In the genomic region with DNA sequence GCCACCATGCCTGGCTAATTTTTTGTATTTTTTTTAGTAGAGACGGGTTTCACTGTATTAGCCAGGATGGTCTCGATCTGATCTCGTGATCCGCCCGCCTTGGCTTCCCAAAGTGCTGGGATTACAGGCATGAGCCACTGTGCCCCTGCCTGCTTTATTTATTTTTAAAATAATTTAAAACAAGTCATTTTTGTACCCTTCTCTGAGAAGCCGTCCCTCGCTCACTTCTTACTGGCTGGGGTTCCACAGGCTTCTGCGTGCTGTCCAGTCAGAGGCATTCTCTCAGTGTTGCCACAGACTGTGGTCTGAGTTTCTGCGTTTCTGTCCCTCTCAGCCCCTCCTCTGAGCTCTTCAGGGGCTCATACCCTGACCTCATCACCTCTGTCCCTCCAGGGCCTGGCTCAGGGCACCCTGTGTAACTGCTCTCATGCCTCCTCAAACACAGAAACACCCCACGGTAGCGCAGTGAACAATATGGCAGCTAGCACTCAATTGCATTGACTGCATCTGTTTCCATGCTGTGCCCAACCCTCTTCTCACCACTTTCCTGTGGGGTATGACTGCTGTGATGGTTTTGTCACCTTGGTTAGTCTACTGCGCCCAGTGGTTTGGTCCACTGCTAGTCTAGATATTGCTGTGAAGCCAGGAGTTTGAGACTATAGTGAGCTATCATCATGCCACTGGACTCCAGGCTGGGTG, we compare ENCODE assay signal across 29 cellular contexts. TPM values are rescaled to one million over a fixed set of nuclear protein-coding genes. Genes with fewer than 3 reads are reported as not detected.
A peak's percentile ranks its signal among the peaks of the same experiment; 100 is the strongest.
DNase-seq lines count a peak whose midpoint lies in the region; ATAC-seq and TF ChIP-seq lines count a peak whose summit lies in the region.
"Had no signal": no experiment of that assay in that cellular context is flagged by ENCODE, and none has a peak within 500 bp of the region (broad histone marks: within the 10 kb centered on the region; RNA-seq: fewer than 3 reads in every experiment).

No MANE protein-coding gene starts in this region.

- H3K9me3 Mint-ChIP-seq in activated CD4-positive, alpha-beta memory T cell treated with anti-CD3 and anti-CD28 coated beads, Interleukin-2, amount 10 ng/mL, durations not matched to agents 7 days and 5 days, result no peaks in the 10 kb centered on the region
- H3K9me3 Mint-ChIP-seq in activated CD4-positive, alpha-beta memory T cell treated with anti-CD3 and anti-CD28 coated beads for 36 hours, result peaks cover 3% of the 10 kb centered on the region
- H3K9me3 Mint-ChIP-seq: central memory CD8-positive, alpha-beta T cell; stimulated activated memory B cell treated with anti-CD40 and anti-IgM and Interleukin-4, amounts not matched to agents 10 μg/mL and 1 μg/mL and 100 μg/mL, for 72 hours had no signal

- DNase-seq in activated CD4-positive, alpha-beta memory T cell treated with anti-CD3 and anti-CD28 coated beads, Interleukin-2, amount 10 ng/mL, durations not matched to agents 7 days and 5 days, result peak; percentile 4
- DNase-seq in activated CD4-positive, alpha-beta memory T cell treated with anti-CD3 and anti-CD28 coated beads for 36 hours, result no peak
- DNase-seq in colonic mucosa (peak; percentile 12), mucosa of gallbladder (ENCODE audit: low spot score) (peak; percentile 4), sigmoid colon (peak; percentile 24), NCI-H748 treated with DMSO at 0.1 percent for 48 hours (lab: John Stamatoyannopoulos, UW) (no peak), NCI-H1694 (lab: John Stamatoyannopoulos, UW) (no peak)
- no peak for DNase-seq in stimulated activated naive CD8-positive, alpha-beta T cell treated with anti-CD3 and anti-CD28 coated beads, Interleukin-15, Interleukin-2, amounts not matched to agents 100 U/mL and 50 U/mL, for 24 hours
- DNase-seq: activated CD4-positive, alpha-beta T cell treated with anti-CD3 and anti-CD28 coated beads, Interleukin-2, amount 50 U/mL, for 4 hours; activated gamma-delta T cell treated with Interleukin-2 at 50 U/mL for 16 hours; COR-L47; DMS53; GDM1; kidney glomerular epithelial cell; mammary epithelial cell; NCI-H2029 treated with DMSO at 0.1 percent for 48 hours; NCI-H524 treated with DMSO at 0.1 percent for 48 hours; psoas muscle; SHP77; stimulated activated CD4-positive, alpha-beta T cell treated with anti-CD3 and anti-CD28 coated beads, Interleukin-15, amount 100 ng/mL, for 24 hours; substantia nigra; T-helper 2 cell had no signal

- intact Hi-C loops in activated CD4-positive, alpha-beta memory T cell treated with anti-CD3 and anti-CD28 coated beads for 36 hours (cut with micrococcal nuclease), result no loop called here
- intact Hi-C loops in colonic mucosa (cut with DNase I), result no loop called here
- intact Hi-C loops in sigmoid colon (cut with DNase I), result no loop called here

- no peak overlapping the region for H3K4me3 Mint-ChIP-seq in activated CD4-positive, alpha-beta memory T cell treated with anti-CD3 and anti-CD28 coated beads, Interleukin-2, amount 10 ng/mL, durations not matched to agents 7 days and 5 days
- H3K4me3 Mint-ChIP-seq in activated CD4-positive, alpha-beta memory T cell treated with anti-CD3 and anti-CD28 coated beads for 36 hours, result no peak overlapping the region
- H3K4me3 Mint-ChIP-seq: central memory CD8-positive, alpha-beta T cell; stimulated activated memory B cell treated with anti-CD40 and anti-IgM and Interleukin-4, amounts not matched to agents 10 μg/mL and 1 μg/mL and 100 μg/mL, for 72 hours had no signal

- CTCF ChIA-PET in activated CD4-positive, alpha-beta memory T cell treated with anti-CD3 and anti-CD28 coated beads, Interleukin-2, amount 10 ng/mL, durations not matched to agents 7 days and 5 days (lab: Charles Lee), result no interaction called here
- CTCF ChIA-PET in activated CD4-positive, alpha-beta memory T cell treated with anti-CD3 and anti-CD28 coated beads for 36 hours (lab: Charles Lee), result no interaction called here

- H3K36me3 Mint-ChIP-seq in activated CD4-positive, alpha-beta memory T cell treated with anti-CD3 and anti-CD28 coated beads, Interleukin-2, amount 10 ng/mL, durations not matched to agents 7 days and 5 days (ENCODE audit: low read depth), result no peaks in the 10 kb centered on the region
- no peaks in the 10 kb centered on the region for H3K36me3 Mint-ChIP-seq in activated CD4-positive, alpha-beta memory T cell treated with anti-CD3 and anti-CD28 coated beads for 36 hours
- H3K36me3 Mint-ChIP-seq: stimulated activated memory B cell treated with anti-CD40 and anti-IgM and Interleukin-4, amounts not matched to agents 10 μg/mL and 1 μg/mL and 100 μg/mL, for 72 hours had no signal

- no peaks in the 10 kb centered on the region for H3K36me3 ChIP-seq in colonic mucosa
- H3K36me3 ChIP-seq in sigmoid colon, result no peaks in the 10 kb centered on the region

- no peaks in the 10 kb centered on the region for H3K4me1 Mint-ChIP-seq in activated CD4-positive, alpha-beta memory T cell treated with anti-CD3 and anti-CD28 coated beads, Interleukin-2, amount 10 ng/mL, durations not matched to agents 7 days and 5 days
- H3K4me1 Mint-ChIP-seq in activated CD4-positive, alpha-beta memory T cell treated with anti-CD3 and anti-CD28 coated beads for 36 hours (ENCODE audit: low read depth), result no peaks in the 10 kb centered on the region
- H3K4me1 Mint-ChIP-seq: central memory CD8-positive, alpha-beta T cell; stimulated activated memory B cell treated with anti-CD40 and anti-IgM and Interleukin-4, amounts not matched to agents 10 μg/mL and 1 μg/mL and 100 μg/mL, for 72 hours had no signal

- ATAC-seq in stimulated activated naive CD8-positive, alpha-beta T cell treated with anti-CD3 and anti-CD28 coated beads, Interleukin-15, Interleukin-2, amounts not matched to agents 100 U/mL and 50 U/mL, for 24 hours, result no peak
- ATAC-seq: activated CD4-positive, CD25-positive, alpha-beta regulatory T cell treated with anti-CD3 and anti-CD28 coated beads, Interleukin-2, amount 50 U/mL, for 24 hours; HCT116; psoas muscle; stimulated activated memory B cell treated with anti-CD40 and anti-IgM and Interleukin-4, amounts not matched to agents 10 μg/mL and 1 μg/mL and 100 μg/mL, for 72 hours had no signal

- peaks cover 15% of the 10 kb centered on the region for H3K27me3 Mint-ChIP-seq in activated CD4-positive, alpha-beta memory T cell treated with anti-CD3 and anti-CD28 coated beads, Interleukin-2, amount 10 ng/mL, durations not matched to agents 7 days and 5 days
- peaks cover 5% of the 10 kb centered on the region for H3K27me3 Mint-ChIP-seq in activated CD4-positive, alpha-beta memory T cell treated with anti-CD3 and anti-CD28 coated beads for 36 hours

- POLR2A ChIA-PET in activated CD4-positive, alpha-beta memory T cell treated with anti-CD3 and anti-CD28 coated beads, Interleukin-2, amount 10 ng/mL, durations not matched to agents 7 days and 5 days (lab: Charles Lee), result no interaction called here
- POLR2A ChIA-PET in activated CD4-positive, alpha-beta memory T cell treated with anti-CD3 and anti-CD28 coated beads for 36 hours (lab: Charles Lee), result no interaction called here

- H3K27ac ChIP-seq in colonic mucosa, result no peak overlapping the region
- no peak overlapping the region for H3K27ac ChIP-seq in sigmoid colon
- H3K27ac ChIP-seq: 22Rv1, C4-2B, KMS-11, psoas muscle had no signal

- no peaks in the 10 kb centered on the region for H3K9me3 ChIP-seq in colonic mucosa
- no peaks in the 10 kb centered on the region for H3K9me3 ChIP-seq in sigmoid colon
- H3K9me3 ChIP-seq: psoas muscle had no signal

- WGBS in sigmoid colon, 2 donors, result 95% methylated on average over 12 of the region's 12 CpGs

- H3K4me3 ChIP-seq in colonic mucosa, result no peak overlapping the region
- H3K4me3 ChIP-seq in sigmoid colon, result no peak overlapping the region
- H3K4me3 ChIP-seq: psoas muscle had no signal

- H3K27me3 ChIP-seq in colonic mucosa, result no peaks in the 10 kb centered on the region
- H3K27me3 ChIP-seq in sigmoid colon, result no peaks in the 10 kb centered on the region

- TF ChIP-seq CTCF in colonic mucosa (IDR thresholded peaks at IDR 0.05) (no peak), sigmoid colon (IDR thresholded peaks at IDR 0.05) (no peak)

- TF ChIP-seq POLR2A in sigmoid colon (IDR thresholded peaks at IDR 0.05), result no peak

- no peak overlapping the region for H3K27ac Mint-ChIP-seq in activated CD4-positive, alpha-beta memory T cell treated with anti-CD3 and anti-CD28 coated beads, Interleukin-2, amount 10 ng/mL, durations not matched to agents 7 days and 5 days
- H3K27ac Mint-ChIP-seq in activated CD4-positive, alpha-beta memory T cell treated with anti-CD3 and anti-CD28 coated beads for 36 hours, result no peak overlapping the region
- H3K27ac Mint-ChIP-seq: stimulated activated memory B cell treated with anti-CD40 and anti-IgM and Interleukin-4, amounts not matched to agents 10 μg/mL and 1 μg/mL and 100 μg/mL, for 72 hours had no signal

- H3K9ac ChIP-seq in colonic mucosa (ENCODE audit: low read depth in 2 of 2, low read length in 2 of 2), result no peak overlapping the region
- H3K9ac ChIP-seq: KMS-11 had no signal

- no peaks in the 10 kb centered on the region for H3K4me1 ChIP-seq in colonic mucosa
- H3K4me1 ChIP-seq in sigmoid colon, result peaks cover 0 to 11% (median 7%) of the 10 kb centered on the region in 4 donors
- H3K4me1 ChIP-seq: psoas muscle had no signal

- TF ChIP-seq EP300 in sigmoid colon (IDR thresholded peaks at IDR 0.05), result no peak

RNA-seq across cellular contexts. Expression of gene SH3PXD2B, which starts 44.3 kb away (rescaled TPM):
- under 1 TPM; 0.25 TPM for total RNA-seq in activated CD4-positive, alpha-beta memory T cell treated with anti-CD3 and anti-CD28 coated beads, Interleukin-2, amount 10 ng/mL, durations not matched to agents 7 days and 5 days
- 1 to 10 TPM in 1 of 2 experiments, under 1 TPM in 1; 0.99 to 1.1 TPM for total RNA-seq in activated CD4-positive, alpha-beta memory T cell treated with anti-CD3 and anti-CD28 coated beads for 36 hours
- total RNA-seq in colonic mucosa, result 10 to 100 TPM; 12.2 to 13.2 TPM
- total RNA-seq in mucosa of gallbladder, result 30.6 TPM
- total RNA-seq in sigmoid colon, result 10 to 100 TPM; 19.3 to 45.7 (median 20.9) TPM
- 1 to 10 TPM; 3.6 to 9.2 (median 3.9) TPM for polyA plus RNA-seq in sigmoid colon

Comparison
In these comparisons a context has a peak if more than half of its experiments do, and no peak if none do; other contexts are left out.
1. DNase-seq: peak in activated CD4-positive, alpha-beta memory T cell treated with anti-CD3 and anti-CD28 coated beads, Interleukin-2, amount 10 ng/mL, durations not matched to agents 7 days and 5 days (single experiment), colonic mucosa (single experiment), mucosa of gallbladder (single experiment) and sigmoid colon (single experiment); none in activated CD4-positive, alpha-beta memory T cell treated with anti-CD3 and anti-CD28 coated beads for 36 hours (single experiment), stimulated activated naive CD8-positive, alpha-beta T cell treated with anti-CD3 and anti-CD28 coated beads, Interleukin-15, Interleukin-2, amounts not matched to agents 100 U/mL and 50 U/mL, for 24 hours (single experiment), NCI-H748 treated with DMSO at 0.1 percent for 48 hours (single experiment) and NCI-H1694 (single experiment).
2. RNA of gene SH3PXD2B, which starts 44.3 kb away (total RNA-seq): 30.6 TPM in mucosa of gallbladder (single experiment), 19.3 to 45.7 TPM in sigmoid colon and 12.2 to 13.2 TPM in colonic mucosa; 0.99 to 1.1 TPM in activated CD4-positive, alpha-beta memory T cell treated with anti-CD3 and anti-CD28 coated beads for 36 hours and 0.25 TPM in activated CD4-positive, alpha-beta memory T cell treated with anti-CD3 and anti-CD28 coated beads, Interleukin-2, amount 10 ng/mL, durations not matched to agents 7 days and 5 days; every median in the first group is over 4 times any median in the second.